10 cellular contexts compared by ENCODE assay signal in the genomic region with DNA sequence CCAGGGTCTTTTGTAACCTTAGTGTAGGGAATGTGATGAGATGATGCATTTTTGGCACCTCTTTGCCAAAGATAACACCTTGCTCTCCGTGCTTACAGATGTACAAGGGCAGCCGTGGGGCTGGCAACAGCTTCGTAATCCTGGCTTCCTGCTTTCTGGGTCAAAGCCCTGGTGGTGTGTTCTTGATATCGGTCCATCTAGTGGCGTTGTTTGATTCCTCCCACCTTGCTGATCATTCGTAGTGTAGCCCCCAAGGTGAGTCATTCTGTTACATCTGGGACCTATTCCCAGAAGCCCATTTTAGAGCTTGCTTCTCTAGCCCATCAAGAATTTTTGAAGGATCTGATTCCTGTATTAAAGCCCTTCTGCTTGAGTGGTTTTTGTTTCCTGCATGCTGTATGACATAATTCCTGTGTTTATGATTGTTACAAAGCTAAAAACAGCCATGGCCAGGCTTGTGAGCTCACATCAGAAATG. TPM values are rescaled to one million over a fixed set of nuclear protein-coding genes. Genes with fewer than 3 reads are reported as not detected.
DNase-seq lines count a peak whose midpoint lies in the region; ATAC-seq, FAIRE-seq and TF ChIP-seq lines count a peak whose summit lies in the region.
"Had no signal": no experiment of that assay in that cellular context is flagged by ENCODE, and none has a peak within 500 bp of the region (broad histone marks: within the 10 kb centered on the region; RNA-seq: fewer than 3 reads in every experiment).

No MANE protein-coding gene starts in this region.

- no peaks in the 10 kb centered on the region for H3K9me1 ChIP-seq in K562 (ENCODE audit: control insufficient read depth, insufficient read depth, low read length)

- WGBS in K562 (ENCODE audit: insufficient coverage, low coverage, missing lambda C conversion rate): 25% methylated on average over 6 of the region's 6 CpGs

- H3K27me3 Mint-ChIP-seq in CD4-positive, alpha-beta T cell: no peaks in the 10 kb centered on the region
- no peaks in the 10 kb centered on the region for H3K27me3 Mint-ChIP-seq in natural killer cell (ENCODE audit: low read depth in 2 of 2)

- TF ChIP-seq EP300 in K562 (IDR thresholded peaks at IDR 0.05; ENCODE audit: low read length): no peak

- no TSS peak for BruUV-seq in K562 (replicated peaks; lab: Mats Ljungman, UMichigan)

- 0 out of 2 replicates have a peak overlapping the region, but pooled peaks have one; percentile 36 for H2AFZ ChIP-seq in K562 (ENCODE audit: low read depth, low read length)

- in situ Hi-C loops in K562 (cut with MboI): no loop called here

- H3K9ac ChIP-seq in K562 (ENCODE audit: insufficient read depth in 1 of 2, low read depth in 2 of 2, low read length in 2 of 2): no peak overlapping the region

- no peak for TF ChIP-seq CTCF in CD4-positive, alpha-beta T cell (IDR thresholded peaks at IDR 0.05)
- TF ChIP-seq CTCF in K562 (IDR thresholded peaks at IDR 0.05 in 2 of 3, conservative IDR thresholded peaks at IDR 0.05 in 1 of 3; ENCODE audit: insufficient read depth in 2 of 3, low read depth in 1 of 3, low read length in 3 of 3) (no peak), natural killer cell (IDR thresholded peaks at IDR 0.05) (no peak)

- POLR2A ChIA-PET in CD4-positive, alpha-beta T cell (lab: Charles Lee): interaction anchor here (0.6 to 1.6 kb wide), 6 partner anchors 10 to 296 kb away, joined by 3 to 7 read pairs (median 4); partner anchors contain the start of genes RWDD2B and USP16
- POLR2A ChIA-PET in K562 (lab: Yijun Ruan, JAX): interaction anchor here (0.8 kb wide), 1 partner anchor 22 kb away, joined by 3 read pairs; no protein-coding TSS in a partner anchor

- no peaks in the 10 kb centered on the region for H3K9me3 Mint-ChIP-seq in CD4-positive, alpha-beta T cell
- peaks cover 0 to 2% of the 10 kb centered on the region in 2 donors for H3K9me3 Mint-ChIP-seq in natural killer cell

- H3K27ac Mint-ChIP-seq in CD4-positive, alpha-beta T cell: peak overlapping the region; percentile 95
- peak overlapping the region; percentile 92 to 93 for H3K27ac Mint-ChIP-seq in natural killer cell

- no peaks in the 10 kb centered on the region for H3K27me3 ChIP-seq in CD4-positive, alpha-beta T cell (ENCODE audit: control insufficient read depth, insufficient read depth, low read length)
- peaks cover 4% of the 10 kb centered on the region in 2 experiments; a peak in 4 of 5 replicates for H3K27me3 ChIP-seq in K562 (ENCODE audit: control insufficient read depth in 2 of 2, insufficient read depth in 2 of 2, low read length in 2 of 2)

- TF ChIP-seq POLR2A in K562 (conservative IDR thresholded peaks at IDR 0.05): no peak

- peak; percentile 35 for ATAC-seq in CD4-positive, alpha-beta T cell (ENCODE audit: poor library complexity)
- ATAC-seq in K562 (no peak; the same call in 2 of the 3 replicates), natural killer cell (peak; percentile 57 to 65 (median 60)), GM18870 (IDR thresholded peaks at IDR 0.05; ENCODE audit: unreplicated experiment) (no peak), HG03095 (IDR thresholded peaks at IDR 0.05; ENCODE audit: unreplicated experiment) (no peak)

- no peak for TF ChIP-seq RAD21 in K562 (CRISPR knock-in tag; conservative IDR thresholded peaks at IDR 0.05 in 1 of 2, IDR thresholded peaks at IDR 0.05 in 1 of 2)

- intact Hi-C loops in CD4-positive, alpha-beta T cell (cut with DNase I, micrococcal nuclease): no loop called here
- intact Hi-C loops in K562 (cut with micrococcal nuclease) (no loop called here), natural killer cell (cut with micrococcal nuclease) (no loop called here)

- no peaks in the 10 kb centered on the region for H3K36me3 ChIP-seq in K562 (ENCODE audit: control insufficient read depth, insufficient read depth, low read length)

- no peaks in the 10 kb centered on the region for H3K79me2 ChIP-seq in K562 (ENCODE audit: control insufficient read depth, insufficient read depth, low read length)

- peak in 1 of 10 experiments; percentile 2 for DNase-seq in CD4-positive, alpha-beta T cell
- DNase-seq in MV-4-11 (lab: John Stamatoyannopoulos, UW): peak; percentile 43
- DNase-seq in K562 (ENCODE audit: extremely low read depth in 1 of 4, low spot score in 3 of 4): no peak
- DNase-seq in natural killer cell: peak; percentile 33
- no peak for DNase-seq in islet precursor cell
- no peak for DNase-seq in RPMI8226
- DNase-seq: effector CD4-positive, alpha-beta T cell had no signal

- H4K20me1 ChIP-seq in K562 (replicated peaks; ENCODE audit: control insufficient read depth, insufficient read depth, low read length): no peaks in the 10 kb centered on the region

- CTCF ChIA-PET in CD4-positive, alpha-beta T cell (lab: Charles Lee): no interaction called here
- CTCF ChIA-PET in K562 (lab: Yijun Ruan, JAX; ENCODE audit: low intra/inter-chr PET ratio): interaction anchor here (0.6 kb wide), 1 partner anchor 1791 kb away, joined by 4 read pairs; no protein-coding TSS in a partner anchor

- H3K4me1 ChIP-seq in K562 (replicated peaks in 1 of 2; ENCODE audit: control insufficient read depth in 2 of 2, insufficient read depth in 2 of 2, low read length in 2 of 2): peaks cover 0 to 4% of the 10 kb centered on the region in 2 experiments; a peak in 3 of 5 replicates

- no peaks in the 10 kb centered on the region for H3K9me3 ChIP-seq in CD4-positive, alpha-beta T cell (ENCODE audit: control insufficient read depth, low read length)
- no peaks in the 10 kb centered on the region; the same call in 1 of the 2 replicates for H3K9me3 ChIP-seq in K562 (replicated peaks; ENCODE audit: control insufficient read depth, insufficient read depth, low read depth, low read length)

- FAIRE-seq in K562 (lab: Jason Lieb, UNC): no peak
- FAIRE-seq: RCC 7860 had no signal

- H3K4me3 Mint-ChIP-seq in CD4-positive, alpha-beta T cell: peak overlapping the region; percentile 77
- H3K4me3 Mint-ChIP-seq in natural killer cell: peak overlapping the region; percentile 85

- peaks cover 6% of the 10 kb centered on the region for H3K36me3 Mint-ChIP-seq in CD4-positive, alpha-beta T cell (ENCODE audit: low read depth)
- no peaks in the 10 kb centered on the region for H3K36me3 Mint-ChIP-seq in natural killer cell

- no peak overlapping the region for H3K4me3 ChIP-seq in K562

- peaks cover 64% of the 10 kb centered on the region for H3K4me1 Mint-ChIP-seq in CD4-positive, alpha-beta T cell (ENCODE audit: low read depth)
- H3K4me1 Mint-ChIP-seq in natural killer cell: peaks cover 43 to 48% of the 10 kb centered on the region in 2 donors

- no peak overlapping the region for H3K4me2 ChIP-seq in K562 (ENCODE audit: insufficient read depth, low read length)

- peak overlapping the region; percentile 58 for H3K27ac ChIP-seq in CD4-positive, alpha-beta T cell (ENCODE audit: low read depth, low read length)
- H3K27ac ChIP-seq in K562 (ENCODE audit: extremely low read depth, low read depth, low read length): no peak overlapping the region

RNA-seq across cellular contexts. Expression of gene CCT8, which starts 7.0 kb away (rescaled TPM):
- 100 to 1,000 TPM; 121 to 126 TPM for total RNA-seq in CD4-positive, alpha-beta T cell
- total RNA-seq in K562 (2011; cell fraction: chromatin; rRNA removed; ENCODE audit: low replicate concordance): 125 and 302 TPM in 2 replicates
- total RNA-seq in K562 (2011; cell fraction: nucleolus; rRNA removed): 96.4 and 110 TPM in 2 replicates
- 142 and 158 TPM in 2 replicates for total RNA-seq in K562 (2011; cell fraction: nucleoplasm; rRNA removed)
- 431 and 451 TPM in 2 replicates for total RNA-seq in K562 (2014; rRNA removed)
- 677 and 776 TPM in 2 replicates for total RNA-seq in K562 (2014; rRNA removed; fragmentation: Illumina TruSeq; extraction: Trizol)
- total RNA-seq in K562 (2015; rRNA removed; fragmentation: Illumina TruSeq; extraction: Trizol): 512 and 540 TPM in 2 replicates
- total RNA-seq in K562 (2021): 573 and 579 TPM in 2 replicates
- 523 and 739 TPM in 2 replicates for polyA plus RNA-seq in K562 (2011; rRNA removed)
- polyA plus RNA-seq in K562 (2011; cell fraction: cytosol; rRNA removed): 168 and 344 TPM in 2 replicates
- polyA plus RNA-seq in K562 (2011; cell fraction: nucleus; rRNA removed): 149 and 297 TPM in 2 replicates
- 444 and 544 TPM in 2 replicates for polyA plus RNA-seq in K562 (2012)
- polyA plus RNA-seq in K562 (2014; fragmentation: Illumina TruSeq; extraction: Trizol): 701 and 741 TPM in 2 replicates
- polyA plus RNA-seq in K562 (2014; fragmentation: Nextera tagmentation; extraction: Ambion mirVana): 1,000 to 10,000 TPM in 1 of 2 experiments, 100 to 1,000 TPM in 1; 705 to 1,153 TPM
- 625 and 647 TPM in 2 replicates for polyA plus RNA-seq in K562 (2014; rRNA removed)
- 1,155 and 1,163 TPM in 2 replicates for polyA minus RNA-seq in K562 (2011; rRNA and poly(A)+ RNA removed)
- polyA minus RNA-seq in K562 (2011; cell fraction: cytosol; rRNA and poly(A)+ RNA removed): 311 and 378 TPM in 2 replicates
- polyA minus RNA-seq in K562 (2011; cell fraction: nucleus; rRNA and poly(A)+ RNA removed): 102 and 224 TPM in 2 replicates
- total RNA-seq in natural killer cell: 10 to 100 TPM; 76.2 to 90.3 (median 82.9) TPM

RNA-seq across cellular contexts. Expression of gene MAP3K7CL, which starts 50.0 kb away (rescaled TPM):
- 1 to 10 TPM; 4.6 to 4.7 TPM for total RNA-seq in CD4-positive, alpha-beta T cell
- 0.14 TPM in 1 of 2 replicates, not detected in the other for total RNA-seq in K562 (2011; cell fraction: chromatin; rRNA removed; ENCODE audit: low replicate concordance)
- total RNA-seq in K562 (2011; cell fraction: nucleolus; rRNA removed): 0.50 TPM in 1 of 2 replicates, not detected in the other
- total RNA-seq in K562 (2011; cell fraction: nucleoplasm; rRNA removed): not detected in 2 replicates
- total RNA-seq in K562 (2014; rRNA removed): not detected in 2 replicates
- not detected in 2 replicates for total RNA-seq in K562 (2014; rRNA removed; fragmentation: Illumina TruSeq; extraction: Trizol)
- total RNA-seq in K562 (2015; rRNA removed; fragmentation: Illumina TruSeq; extraction: Trizol): not detected in 2 replicates
- total RNA-seq in K562 (2021): 0.13 TPM in 1 of 2 replicates, not detected in the other
- 0.07 and 0.14 TPM in 2 replicates for polyA plus RNA-seq in K562 (2011; rRNA removed)
- 0.06 TPM in 1 of 2 replicates, not detected in the other for polyA plus RNA-seq in K562 (2011; cell fraction: cytosol; rRNA removed)
- 0.32 TPM in 1 of 2 replicates, not detected in the other for polyA plus RNA-seq in K562 (2011; cell fraction: nucleus; rRNA removed)
- 0.04 and 0.12 TPM in 2 replicates for polyA plus RNA-seq in K562 (2012)
- polyA plus RNA-seq in K562 (2014; fragmentation: Illumina TruSeq; extraction: Trizol): 0.10 TPM in 1 of 2 replicates, not detected in the other
- polyA plus RNA-seq in K562 (2014; fragmentation: Nextera tagmentation; extraction: Ambion mirVana): under 1 TPM in 1 of 2 experiments, not detected in 1; 0.15 TPM
- 0.13 TPM in 1 of 2 replicates, not detected in the other for polyA plus RNA-seq in K562 (2014; rRNA removed)
- polyA minus RNA-seq in K562 (2011; rRNA and poly(A)+ RNA removed): not detected in 2 replicates
- not detected in 2 replicates for polyA minus RNA-seq in K562 (2011; cell fraction: cytosol; rRNA and poly(A)+ RNA removed)
- not detected in 2 replicates for polyA minus RNA-seq in K562 (2011; cell fraction: nucleus; rRNA and poly(A)+ RNA removed)
- 10 to 100 TPM in 2 of 3 donors, 1 to 10 TPM in 1; 7.0 to 16.3 (median 11.5) TPM for total RNA-seq in natural killer cell

RNA-seq across cellular contexts. Expression of gene USP16, which starts 56.0 kb away (rescaled TPM):
- total RNA-seq in CD4-positive, alpha-beta T cell: 10 to 100 TPM; 79.7 to 81.7 TPM
- 13.6 and 77.0 TPM in 2 replicates for total RNA-seq in K562 (2011; cell fraction: chromatin; rRNA removed; ENCODE audit: low replicate concordance)
- 7.8 and 12.0 TPM in 2 replicates for total RNA-seq in K562 (2011; cell fraction: nucleolus; rRNA removed)
- 20.5 and 24.4 TPM in 2 replicates for total RNA-seq in K562 (2011; cell fraction: nucleoplasm; rRNA removed)
- 38.4 and 39.1 TPM in 2 replicates for total RNA-seq in K562 (2014; rRNA removed)
- total RNA-seq in K562 (2014; rRNA removed; fragmentation: Illumina TruSeq; extraction: Trizol): 90.9 and 106 TPM in 2 replicates
- 77.4 and 85.7 TPM in 2 replicates for total RNA-seq in K562 (2015; rRNA removed; fragmentation: Illumina TruSeq; extraction: Trizol)
- total RNA-seq in K562 (2021): 49.9 and 50.4 TPM in 2 replicates
- 37.6 and 45.5 TPM in 2 replicates for polyA plus RNA-seq in K562 (2011; rRNA removed)
- 4.2 and 10.4 TPM in 2 replicates for polyA plus RNA-seq in K562 (2011; cell fraction: cytosol; rRNA removed)
- 20.2 and 31.1 TPM in 2 replicates for polyA plus RNA-seq in K562 (2011; cell fraction: nucleus; rRNA removed)
- 40.9 and 45.1 TPM in 2 replicates for polyA plus RNA-seq in K562 (2012)
- polyA plus RNA-seq in K562 (2014; fragmentation: Illumina TruSeq; extraction: Trizol): 60.7 and 65.1 TPM in 2 replicates
- 10 to 100 TPM; 62.8 to 67.4 TPM for polyA plus RNA-seq in K562 (2014; fragmentation: Nextera tagmentation; extraction: Ambion mirVana)
- polyA plus RNA-seq in K562 (2014; rRNA removed): 39.8 and 45.4 TPM in 2 replicates
- polyA minus RNA-seq in K562 (2011; rRNA and poly(A)+ RNA removed): 37.3 and 44.1 TPM in 2 replicates
- 13.3 and 13.7 TPM in 2 replicates for polyA minus RNA-seq in K562 (2011; cell fraction: cytosol; rRNA and poly(A)+ RNA removed)
- 11.2 and 21.8 TPM in 2 replicates for polyA minus RNA-seq in K562 (2011; cell fraction: nucleus; rRNA and poly(A)+ RNA removed)
- 10 to 100 TPM; 67.9 to 76.9 (median 75.7) TPM for total RNA-seq in natural killer cell

Comparison
In these comparisons a context has a peak if more than half of its experiments do, and no peak if none do; other contexts are left out.
1. ATAC-seq: peak in CD4-positive, alpha-beta T cell (single experiment) and natural killer cell (3 of 3); none in K562 (single experiment), GM18870 (single experiment) and HG03095 (single experiment).
2. DNase-seq: peak in MV-4-11 (single experiment) and natural killer cell (single experiment); none in K562 (0 of 4), islet precursor cell (single experiment) and RPMI8226 (single experiment).